2 cellular contexts compared by ENCODE assay signal in genomic region chr20:32664352-32665159, GRCh38.
A peak's percentile ranks its signal among the peaks of the same experiment; 100 is the strongest.
TF ChIP-seq lines count a peak whose summit lies in the region.

No MANE protein-coding gene starts in this region.

TF ChIP-seq in IMR-90, 13 proteins besides CTCF, POLR2A, EP300 and RAD21:
- TF ChIP-seq RFX5 (IDR thresholded peaks at IDR 0.05; ENCODE audit: low read depth, low read length) (no peak), ELK1 (IDR thresholded peaks at IDR 0.05; ENCODE audit: borderline replicate concordance, low read depth, low read length) (no peak), RCOR1 (IDR thresholded peaks at IDR 0.05; ENCODE audit: insufficient replicate concordance, low read length) (no peak), FOS (IDR thresholded peaks at IDR 0.05; ENCODE audit: low read depth, low read length) (no peak), CHD1 (IDR thresholded peaks at IDR 0.05; ENCODE audit: low read depth, low read length) (no peak), SMC3 (IDR thresholded peaks at IDR 0.05; ENCODE audit: low read depth, low read length) (no peak), BHLHE40 (IDR thresholded peaks at IDR 0.05; ENCODE audit: low read depth, low read length) (no peak), MXI1 (IDR thresholded peaks at IDR 0.05; ENCODE audit: borderline replicate concordance, low read depth, low read length) (no peak), NFE2L2 (IDR thresholded peaks at IDR 0.05; ENCODE audit: low read depth, low read length) (no peak), USF2 (IDR thresholded peaks at IDR 0.05; ENCODE audit: low read depth, low read length) (no peak), MAFK (IDR thresholded peaks at IDR 0.05; ENCODE audit: low read depth, low read length) (no peak), MAZ (IDR thresholded peaks at IDR 0.05; ENCODE audit: borderline replicate concordance, low read depth, low read length) (no peak), CEBPB (IDR thresholded peaks at IDR 0.05; ENCODE audit: low read depth, low read length) (no peak)

TF ChIP-seq in HepG2, 621 proteins besides CTCF, POLR2A, EP300 and RAD21 (continues in another document):
- TF ChIP-seq PATZ1 (CRISPR knock-in tag; IDR thresholded peaks at IDR 0.05) (peak; percentile 24; the same call in 1 of the 2 replicates), IKZF5 (CRISPR knock-in tag; IDR thresholded peaks at IDR 0.05) (no peak), PAXIP1 (CRISPR knock-in tag; conservative IDR thresholded peaks at IDR 0.05) (0 out of 2 replicates have a peak, but pooled peaks have one; percentile 45), NR2F1 (CRISPR knock-in tag; IDR thresholded peaks at IDR 0.05) (peak in 1 of 2 experiments; percentile 2; a peak in 1 of 4 replicates), HDAC1 (CRISPR knock-in tag; IDR thresholded peaks at IDR 0.05) (0 out of 2 replicates have a peak, but pooled peaks have one; percentile 16), PRMT3 (CRISPR knock-in tag; IDR thresholded peaks at IDR 0.05; ENCODE audit: borderline replicate concordance, low read depth) (peak; percentile 33; the same call in 1 of the 2 replicates), ZNF609 (CRISPR knock-in tag; IDR thresholded peaks at IDR 0.05; ENCODE audit: borderline replicate concordance) (0 out of 2 replicates have a peak, but pooled peaks have one; percentile 6), MAX (IDR thresholded peaks at IDR 0.05) (peak; percentile 57; the same call in 1 of the 2 replicates), ZNF546 (CRISPR knock-in tag; conservative IDR thresholded peaks at IDR 0.05) (no peak), RXRB (CRISPR knock-in tag; IDR thresholded peaks at IDR 0.05; ENCODE audit: borderline replicate concordance) (no peak; the same call in 1 of the 2 replicates), CREM (IDR thresholded peaks at IDR 0.05) (no peak), CREM (CRISPR knock-in tag; IDR thresholded peaks at IDR 0.05) (no peak), TARDBP (CRISPR knock-in tag; IDR thresholded peaks at IDR 0.05) (0 out of 2 replicates have a peak, but pooled peaks have one; percentile 27), ZGPAT (CRISPR knock-in tag; IDR thresholded peaks at IDR 0.05) (peak; percentile 49; the same call in 1 of the 2 replicates), ZFAT (CRISPR knock-in tag; conservative IDR thresholded peaks at IDR 0.05) (no peak), ZNF451 (CRISPR knock-in tag; IDR thresholded peaks at IDR 0.05) (0 out of 2 replicates have a peak, but pooled peaks have one; percentile 51), CBFB (CRISPR knock-in tag; IDR thresholded peaks at IDR 0.05) (0 out of 2 replicates have a peak, but pooled peaks have one; percentile 23), RELA (CRISPR knock-in tag; IDR thresholded peaks at IDR 0.05) (0 out of 2 replicates have a peak, but pooled peaks have one; percentile 21), ZNF766 (CRISPR knock-in tag; IDR thresholded peaks at IDR 0.05; ENCODE audit: borderline replicate concordance) (peak; percentile 70; the same call in 1 of the 2 replicates), HNF4A (CRISPR knock-in tag; IDR thresholded peaks at IDR 0.05) (peak; percentile 55), ZNF326 (CRISPR knock-in tag; IDR thresholded peaks at IDR 0.05; ENCODE audit: borderline replicate concordance) (no peak), MAFK (conservative IDR thresholded peaks at IDR 0.05 in 1 of 2, IDR thresholded peaks at IDR 0.05 in 1 of 2; ENCODE audit: low read length in 2 of 2) (no peak), ZNF839 (CRISPR knock-in tag; IDR thresholded peaks at IDR 0.05; ENCODE audit: borderline replicate concordance) (0 out of 2 replicates have a peak, but pooled peaks have one; percentile 39), ZNF354B (CRISPR knock-in tag; IDR thresholded peaks at IDR 0.05) (peak; percentile 32; the same call in 1 of the 2 replicates), GATA4 (IDR thresholded peaks at IDR 0.05; ENCODE audit: borderline replicate concordance, low read depth) (0 out of 2 replicates have a peak, but pooled peaks have one; percentile 6), ZKSCAN1 (IDR thresholded peaks at IDR 0.05; ENCODE audit: low read length) (no peak), HIC2 (CRISPR knock-in tag; IDR thresholded peaks at IDR 0.05; ENCODE audit: low read depth) (peak; percentile 18; the same call in 1 of the 2 replicates), ZNF367 (CRISPR knock-in tag; IDR thresholded peaks at IDR 0.05; ENCODE audit: borderline replicate concordance) (0 out of 2 replicates have a peak, but pooled peaks have one; percentile 80), ZNF256 (CRISPR knock-in tag; conservative IDR thresholded peaks at IDR 0.05) (0 out of 2 replicates have a peak, but pooled peaks have one; percentile 52), ZNF331 (CRISPR knock-in tag; IDR thresholded peaks at IDR 0.05) (peak; percentile 16; the same call in 1 of the 2 replicates), RORA (CRISPR knock-in tag; IDR thresholded peaks at IDR 0.05) (no peak), HNF4G (IDR thresholded peaks at IDR 0.05; ENCODE audit: borderline replicate concordance, low read depth, low read length) (no peak), HNF4G (CRISPR knock-in tag; IDR thresholded peaks at IDR 0.05; ENCODE audit: borderline replicate concordance, low read depth) (peak; percentile 47; the same call in 1 of the 2 replicates), ZNF329 (CRISPR knock-in tag; IDR thresholded peaks at IDR 0.05; ENCODE audit: low read depth) (no peak), CAMTA2 (CRISPR knock-in tag; IDR thresholded peaks at IDR 0.05; ENCODE audit: borderline replicate concordance) (no peak), ZSCAN20 (CRISPR knock-in tag; IDR thresholded peaks at IDR 0.05; ENCODE audit: borderline replicate concordance) (0 out of 2 replicates have a peak, but pooled peaks have one; percentile 65), FOXA1 (IDR thresholded peaks at IDR 0.05) (no peak), FOXA1 (CRISPR knock-in tag; IDR thresholded peaks at IDR 0.05) (peak; percentile 78), ZNF180 (CRISPR knock-in tag; IDR thresholded peaks at IDR 0.05; ENCODE audit: borderline replicate concordance, low read depth) (peak; percentile 69; the same call in 1 of the 2 replicates), PAWR (CRISPR knock-in tag; IDR thresholded peaks at IDR 0.05; ENCODE audit: borderline replicate concordance) (no peak), PHF8 (CRISPR knock-in tag; IDR thresholded peaks at IDR 0.05) (peak; percentile 3; the same call in 1 of the 2 replicates)
